Comparison of ENCODE assay signal across 8 cellular contexts in the genomic region with DNA sequence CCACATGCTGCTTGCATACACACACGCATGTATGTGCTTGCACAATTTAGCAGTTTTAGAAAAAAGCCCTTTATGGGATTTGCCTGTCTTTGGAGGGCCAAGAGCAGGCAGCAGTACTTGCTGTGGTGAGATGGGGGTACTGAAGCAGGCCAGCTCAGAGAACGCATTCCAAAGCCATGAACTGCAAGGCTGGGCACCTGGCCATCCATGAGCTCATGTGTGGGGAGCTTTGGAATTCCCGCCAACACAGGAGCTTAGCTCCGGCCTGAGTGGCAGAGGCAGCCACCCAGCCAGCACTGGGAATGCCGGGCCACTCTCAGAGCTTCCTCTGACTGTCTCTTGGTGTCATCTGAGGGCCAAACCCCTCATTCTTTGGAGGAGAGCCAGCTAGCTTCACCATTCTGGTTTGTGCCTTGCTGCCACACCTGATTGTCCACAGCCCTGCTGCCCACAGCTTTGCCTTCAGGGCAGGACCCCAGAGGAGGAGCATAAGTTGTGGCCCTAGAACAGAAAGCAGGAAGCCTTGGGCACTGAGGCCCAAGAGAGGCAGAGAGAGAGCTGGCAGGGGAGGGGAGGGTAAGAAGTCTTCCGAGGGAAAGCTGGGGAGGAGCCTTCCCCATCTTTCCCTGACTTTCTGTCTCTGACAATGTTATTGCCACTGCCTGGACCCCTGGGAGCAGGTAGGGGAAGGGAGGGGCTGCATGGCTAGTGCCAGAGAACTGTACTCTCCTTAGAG.
DNase-seq lines count a peak whose midpoint lies in the region; ATAC-seq and TF ChIP-seq lines count a peak whose summit lies in the region.

No MANE protein-coding gene starts in this region.

- TF ChIP-seq CTCF in prostate gland (IDR thresholded peaks at IDR 0.05), result peak in 1 of 4 experiments; percentile 71

- WGBS in prostate gland, result 6% methylated on average over 6 of the region's 6 CpGs

- no peak for TF ChIP-seq POLR2A in prostate gland (IDR thresholded peaks at IDR 0.05)

- DNase-seq in GM03348 (ENCODE audit: low spot score) (peak; percentile 96), SW 1271 (lab: John Stamatoyannopoulos, UW) (peak; percentile 25 to 68), head of caudate nucleus (peak in 37 of 42 donors; percentile 22 to 83 (median 54)), prostate gland (ENCODE audit: low spot score) (peak; percentile 86), OCI-M2 (lab: John Stamatoyannopoulos, UW; ENCODE audit: unreplicated experiment) (no peak), activated T-cell treated with anti-CD3 and anti-CD28 coated beads for 4 hours (no peak)

- ATAC-seq in GM21529 (IDR thresholded peaks at IDR 0.05; ENCODE audit: unreplicated experiment), result no peak
- ATAC-seq in GM18502 (IDR thresholded peaks at IDR 0.05; ENCODE audit: poor library complexity, unreplicated experiment), result no peak

- intact Hi-C loops in head of caudate nucleus (cut with DNase I), result no loop called here
- intact Hi-C loops in prostate gland (cut with DNase I), result no loop called here

- H3K9me3 ChIP-seq in prostate gland, result no peaks in the 10 kb centered on the region

- no peaks in the 10 kb centered on the region for H3K4me1 ChIP-seq in prostate gland (replicated peaks)

- H3K27me3 ChIP-seq in prostate gland (replicated peaks; ENCODE audit: insufficient read depth), result no peaks in the 10 kb centered on the region

- H3K4me3 ChIP-seq in prostate gland, result no peak overlapping the region

- H3K36me3 ChIP-seq in prostate gland, result no peaks in the 10 kb centered on the region

- H3K27ac ChIP-seq in prostate gland, result no peak overlapping the region

Comparison
In these comparisons a context has a peak if more than half of its experiments do, and no peak if none do; other contexts are left out.
1. DNase-seq: peak in GM03348 (single experiment), SW 1271 (2 of 2), head of caudate nucleus (37 of 42) and prostate gland (single experiment); none in OCI-M2 (single experiment) and activated T-cell treated with anti-CD3 and anti-CD28 coated beads for 4 hours (single experiment).